17 cellular contexts compared by ENCODE assay signal in the genomic region with DNA sequence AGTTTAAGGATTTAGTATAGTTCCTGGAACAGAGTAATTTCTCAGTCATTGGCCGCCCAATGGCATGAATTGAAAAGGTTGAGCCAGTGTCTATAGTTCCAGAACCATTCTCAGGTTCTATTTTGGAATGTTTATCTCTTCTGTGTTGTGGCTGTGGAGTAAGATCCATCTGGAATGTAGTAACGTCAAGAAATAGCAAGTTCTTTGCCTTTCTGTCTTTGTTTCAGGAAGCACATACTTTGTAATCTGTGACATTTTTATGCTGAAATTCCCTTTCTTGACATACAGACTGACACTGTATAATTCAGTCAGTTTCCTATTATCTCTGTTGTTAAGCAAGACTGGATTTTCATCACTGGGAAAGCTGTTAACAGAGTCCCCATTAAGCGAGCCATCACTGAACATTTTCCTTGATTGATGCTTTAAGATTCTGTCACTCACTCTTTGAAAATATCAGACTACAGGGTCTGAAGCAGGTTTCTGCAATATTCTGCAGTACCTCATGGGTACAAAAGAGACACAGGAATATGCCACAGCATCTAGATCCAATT.
DNase-seq lines count a peak whose midpoint lies in the region; ATAC-seq and TF ChIP-seq lines count a peak whose summit lies in the region.
"Had no signal": no experiment of that assay in that cellular context is flagged by ENCODE, and none has a peak within 500 bp of the region (broad histone marks: within the 10 kb centered on the region; RNA-seq: fewer than 3 reads in every experiment).

No MANE protein-coding gene starts in this region.

- TF ChIP-seq POLR2A in gastroesophageal sphincter (IDR thresholded peaks at IDR 0.05), result no peak
- TF ChIP-seq POLR2A in stomach (IDR thresholded peaks at IDR 0.05), result no peak

- no peaks in the 10 kb centered on the region for H3K9me3 Mint-ChIP-seq in activated T-cell treated with anti-CD3 and anti-CD28 coated beads, Interleukin-2, amount 50 U/mL, for 72 hours

- BruUV-seq in A673 (replicated peaks; lab: Mats Ljungman, UMichigan), result no TSS peak

- CTCF ChIA-PET in A673 (lab: Charles Lee), result no interaction called here

- no peaks in the 10 kb centered on the region for H3K36me3 Mint-ChIP-seq in activated T-cell treated with anti-CD3 and anti-CD28 coated beads, Interleukin-2, amount 50 U/mL, for 72 hours (ENCODE audit: insufficient read depth in 2 of 2)

- H3K4me1 ChIP-seq in A673 (ENCODE audit: insufficient read depth, low read length, poor library complexity, severe bottlenecking) (peaks cover 41% of the 10 kb centered on the region), ascending aorta (peaks cover 0 to 5% of the 10 kb centered on the region in 2 donors), gastroesophageal sphincter (peaks cover 0 to 60% (median 15%) of the 10 kb centered on the region in 3 donors), stomach (peaks cover 0 to 11% (median 3%) of the 10 kb centered on the region in 4 donors)
- H3K4me1 ChIP-seq in effector memory CD4-positive, alpha-beta T cell (ENCODE audit: control insufficient read depth, insufficient read depth, low read length, poor library complexity, severe bottlenecking), result no peaks in the 10 kb centered on the region

- WGBS in gastroesophageal sphincter (ENCODE audit: low coverage in 1 of 2), 2 donors, result 47 to 49% methylated on average over 2 to 3 of the region's 3 CpGs
- 50 to 68% (median 57%) methylated on average over 3 of the region's 3 CpGs for WGBS in stomach, 5 donors

- H3K27me3 Mint-ChIP-seq in activated T-cell treated with anti-CD3 and anti-CD28 coated beads, Interleukin-2, amount 50 U/mL, for 72 hours (ENCODE audit: low read depth), result peaks cover 6% of the 10 kb centered on the region

- DNase-seq in A673 (ENCODE audit: low spot score) (peak; percentile 37), ascending aorta (ENCODE audit: low spot score in 2 of 2) (no peak), stomach (no peak)
- no peak for DNase-seq in activated T-cell treated with anti-CD3 and anti-CD28 coated beads, Interleukin-2, amount 50 U/mL, for 72 hours
- DNase-seq in activated naive CD4-positive, alpha-beta T cell treated with anti-CD3 and anti-CD28 coated beads, Interleukin-2, amount 50 U/mL, for 16 hours, result no peak
- DNase-seq in effector memory CD4-positive, alpha-beta T cell, result no peak
- DNase-seq: H7, MG63, NCI-H1105 treated with DMSO at 0.1 percent for 48 hours, NCI-H1930, NCI-H510A treated with DMSO at 0.1 percent for 48 hours had no signal

- TF ChIP-seq CTCF in A673 (conservative IDR thresholded peaks at IDR 0.05; ENCODE audit: low read depth, low read length) (no peak), ascending aorta (IDR thresholded peaks at IDR 0.05) (no peak), gastroesophageal sphincter (IDR thresholded peaks at IDR 0.05) (no peak), stomach (IDR thresholded peaks at IDR 0.05) (no peak)

- POLR2A ChIA-PET in A673 (lab: Charles Lee; ENCODE audit: low non-redundant PET), result interaction anchor here (0.5 kb wide), 1 partner anchor 160 kb away, joined by 6 read pairs; no protein-coding TSS in a partner anchor

- ATAC-seq in gastroesophageal sphincter (no peak), HG02884 (IDR thresholded peaks at IDR 0.05; ENCODE audit: unreplicated experiment) (no peak)
- no peak for ATAC-seq in activated T-cell treated with anti-CD3 and anti-CD28 coated beads, Interleukin-2, amount 50 U/mL, for 72 hours (replicated peaks in 1 of 2)
- ATAC-seq: Panc1, Right ventricle myocardium inferior had no signal

- no peak overlapping the region for H3K4me3 Mint-ChIP-seq in activated T-cell treated with anti-CD3 and anti-CD28 coated beads, Interleukin-2, amount 50 U/mL, for 72 hours

- H3K27ac ChIP-seq in A673 (ENCODE audit: low read depth, low read length, poor library complexity, severe bottlenecking) (peak overlapping the region; percentile 39), ascending aorta (peak overlapping the region; percentile 50 to 54), gastroesophageal sphincter (peak overlapping the region; percentile 82 to 88 (median 85)), stomach (peak overlapping the region in 3 of 5 donors; percentile 54 to 86 (median 57))
- no peak overlapping the region for H3K27ac ChIP-seq in effector memory CD4-positive, alpha-beta T cell (ENCODE audit: insufficient read depth, low read length, poor library complexity, severe bottlenecking)
- H3K27ac ChIP-seq: C4-2B, KMS-11 had no signal

- H3K27ac Mint-ChIP-seq in activated T-cell treated with anti-CD3 and anti-CD28 coated beads, Interleukin-2, amount 50 U/mL, for 72 hours, result no peak overlapping the region

- H3K9me3 ChIP-seq in A673 (ENCODE audit: low read depth, low read length, poor library complexity, severe bottlenecking) (no peaks in the 10 kb centered on the region), ascending aorta (no peaks in the 10 kb centered on the region), gastroesophageal sphincter (no peaks in the 10 kb centered on the region), stomach (no peaks in the 10 kb centered on the region)
- H3K9me3 ChIP-seq in effector memory CD4-positive, alpha-beta T cell (ENCODE audit: control insufficient read depth, low read length), result no peaks in the 10 kb centered on the region
- H3K9me3 ChIP-seq: MG63 had no signal

- H3K36me3 ChIP-seq in A673 (ENCODE audit: insufficient read depth, low read length, poor library complexity, severe bottlenecking) (no peaks in the 10 kb centered on the region), ascending aorta (no peaks in the 10 kb centered on the region), gastroesophageal sphincter (no peaks in the 10 kb centered on the region), stomach (no peaks in the 10 kb centered on the region)
- no peaks in the 10 kb centered on the region for H3K36me3 ChIP-seq in effector memory CD4-positive, alpha-beta T cell (ENCODE audit: control insufficient read depth, insufficient read depth, low read length)
- H3K36me3 ChIP-seq: MG63 had no signal

- intact Hi-C loops in A673 (cut with micrococcal nuclease; ENCODE audit: unreplicated experiment), result no loop called here
- intact Hi-C loops in ascending aorta (cut with DNase I), result loop anchor here (1.0 kb wide), 1 partner anchor 62 kb away; a partner anchor contains a TSS
- intact Hi-C loops in stomach (cut with DNase I; ENCODE audit: low total_unique reads), result no loop called here

- H3K27me3 ChIP-seq in A673 (replicated peaks; ENCODE audit: insufficient read depth, low read depth, low read length, poor library complexity) (no peaks in the 10 kb centered on the region), ascending aorta (no peaks in the 10 kb centered on the region), gastroesophageal sphincter (no peaks in the 10 kb centered on the region), stomach (no peaks in the 10 kb centered on the region)
- H3K27me3 ChIP-seq in effector memory CD4-positive, alpha-beta T cell (replicated peaks; ENCODE audit: control insufficient read depth, insufficient read depth, low read length, poor library complexity, severe bottlenecking), result no peaks in the 10 kb centered on the region
- H3K27me3 ChIP-seq: MG63 had no signal

- TF ChIP-seq EP300 in gastroesophageal sphincter (IDR thresholded peaks at IDR 0.05) (no peak), stomach (IDR thresholded peaks at IDR 0.05) (no peak)

- H3K4me1 Mint-ChIP-seq in activated T-cell treated with anti-CD3 and anti-CD28 coated beads, Interleukin-2, amount 50 U/mL, for 72 hours (ENCODE audit: low read depth), result no peaks in the 10 kb centered on the region

- no peak overlapping the region for H3K4me3 ChIP-seq in A673 (ENCODE audit: low read depth, low read length, poor library complexity, severe bottlenecking)
- peak overlapping the region; percentile 4 to 8 for H3K4me3 ChIP-seq in ascending aorta
- H3K4me3 ChIP-seq in gastroesophageal sphincter, result peak overlapping the region in 1 of 2 donors; percentile 13
- no peak overlapping the region for H3K4me3 ChIP-seq in stomach
- H3K4me3 ChIP-seq in effector memory CD4-positive, alpha-beta T cell (ENCODE audit: insufficient read depth, low read depth, low read length, poor library complexity, severe bottlenecking), result no peak overlapping the region
- H3K4me3 ChIP-seq: MG63 had no signal

Comparison
In these comparisons a context has a peak if more than half of its experiments do, and no peak if none do; other contexts are left out.
1. H3K4me3 ChIP-seq: peak in ascending aorta (2 of 2); none in A673 (single experiment), stomach (0 of 4) and effector memory CD4-positive, alpha-beta T cell (single experiment).